14 cellular contexts compared by ENCODE assay signal in the genomic region with DNA sequence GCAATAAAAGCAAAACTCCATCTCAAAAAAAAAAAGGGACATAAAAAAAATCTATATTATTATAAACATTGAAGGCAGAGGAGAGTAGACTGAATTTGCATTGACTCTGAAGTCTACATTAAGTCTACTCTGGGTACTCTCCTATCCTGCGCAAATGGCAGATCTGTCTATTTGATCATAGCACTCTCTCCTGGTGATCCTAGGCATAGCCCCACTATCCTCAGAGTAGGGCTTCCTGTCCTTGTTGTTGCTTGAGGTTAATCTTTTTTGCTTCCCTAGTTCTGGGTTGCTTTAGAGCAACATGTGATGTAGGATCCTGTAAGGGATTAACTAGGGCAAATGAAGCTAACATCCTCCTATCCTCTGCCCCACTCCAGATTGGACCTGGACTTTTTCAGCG. TPM values are rescaled to one million over a fixed set of nuclear protein-coding genes. Genes with fewer than 3 reads are reported as not detected.
DNase-seq lines count a peak whose midpoint lies in the region; ATAC-seq, FAIRE-seq and TF ChIP-seq lines count a peak whose summit lies in the region.
"Had no signal": no experiment of that assay in that cellular context is flagged by ENCODE, and none has a peak within 500 bp of the region (broad histone marks: within the 10 kb centered on the region; RNA-seq: fewer than 3 reads in every experiment).

No MANE protein-coding gene starts in this region.

- H3K4me1 Mint-ChIP-seq in neural progenitor cell = no peaks in the 10 kb centered on the region

- H3K4me2 ChIP-seq in neural progenitor cell = no peak overlapping the region

- H3K4me3 Mint-ChIP-seq in neural progenitor cell = no peak overlapping the region
- H3K4me3 Mint-ChIP-seq: activated naive CD8-positive, alpha-beta T cell; stimulated activated memory B cell treated with anti-CD40 and anti-IgM and Interleukin-4, amounts not matched to agents 10 μg/mL and 1 μg/mL and 100 μg/mL, for 72 hours had no signal

- H2AFZ ChIP-seq in neural progenitor cell (replicated peaks) = no peak overlapping the region

- peak; percentile 32 for TF ChIP-seq CTCF in neural progenitor cell (IDR thresholded peaks at IDR 0.05)

- H3K27me3 ChIP-seq in neural progenitor cell = no peaks in the 10 kb centered on the region

- H3K27ac ChIP-seq in neural progenitor cell = no peak overlapping the region
- H3K27ac ChIP-seq: skin epidermis had no signal

- no peaks in the 10 kb centered on the region for H3K9me3 ChIP-seq in neural progenitor cell (ENCODE audit: low read depth)

- DNase-seq in DMS53 (lab: John Stamatoyannopoulos, UW) (peak; percentile 22), DMS53 treated with DMSO at 0.1 percent for 48 hours (lab: John Stamatoyannopoulos, UW; ENCODE audit: unreplicated experiment) (no peak), MV-4-11 (lab: John Stamatoyannopoulos, UW) (peak; percentile 30), dermis blood vessel endothelial cell (peak; percentile 24), neural progenitor cell (ENCODE audit: low spot score) (peak; percentile 16), GM12892 (ENCODE audit: insufficient read length) (no peak)
- DNase-seq: activated CD4-positive, alpha-beta T cell treated with anti-CD3 and anti-CD28 coated beads for 48 hours; NCI-H1436 had no signal

- peaks cover 8% of the 10 kb centered on the region for H3K36me3 ChIP-seq in neural progenitor cell

- no peak overlapping the region for H3K9ac ChIP-seq in neural progenitor cell

- ATAC-seq in GM21529 (IDR thresholded peaks at IDR 0.05; ENCODE audit: unreplicated experiment) (no peak), GM21515 (IDR thresholded peaks at IDR 0.05; ENCODE audit: unreplicated experiment) (no peak)
- ATAC-seq: stimulated activated memory B cell treated with anti-CD40 and anti-IgM and Interleukin-4, amounts not matched to agents 10 μg/mL and 1 μg/mL and 100 μg/mL, for 72 hours had no signal

- TF ChIP-seq POLR2A in GM12892 (IDR thresholded peaks at IDR 0.05; ENCODE audit: low read depth, low read length) = no peak

- no peak overlapping the region for H3K27ac Mint-ChIP-seq in neural progenitor cell
- H3K27ac Mint-ChIP-seq: activated naive CD8-positive, alpha-beta T cell; stimulated activated memory B cell treated with anti-CD40 and anti-IgM and Interleukin-4, amounts not matched to agents 10 μg/mL and 1 μg/mL and 100 μg/mL, for 72 hours had no signal

- H3K79me2 ChIP-seq in neural progenitor cell (ENCODE audit: low read depth) = peaks cover 37% of the 10 kb centered on the region

- peaks cover 5% of the 10 kb centered on the region for H4K20me1 ChIP-seq in neural progenitor cell (ENCODE audit: low read depth)

- no peaks in the 10 kb centered on the region for H3K9me3 Mint-ChIP-seq in neural progenitor cell
- H3K9me3 Mint-ChIP-seq: stimulated activated memory B cell treated with anti-CD40 and anti-IgM and Interleukin-4, amounts not matched to agents 10 μg/mL and 1 μg/mL and 100 μg/mL, for 72 hours had no signal

- FAIRE-seq in GM12892 (lab: Jason Lieb, UNC) = no peak
- FAIRE-seq: A204.1 had no signal

- no peaks in the 10 kb centered on the region for H3K27me3 Mint-ChIP-seq in neural progenitor cell (ENCODE audit: insufficient read depth, low read depth)
- H3K27me3 Mint-ChIP-seq: activated naive CD8-positive, alpha-beta T cell; stimulated activated memory B cell treated with anti-CD40 and anti-IgM and Interleukin-4, amounts not matched to agents 10 μg/mL and 1 μg/mL and 100 μg/mL, for 72 hours had no signal

- H3K36me3 Mint-ChIP-seq in neural progenitor cell = peaks cover 18% of the 10 kb centered on the region

- no peaks in the 10 kb centered on the region for H3F3A ChIP-seq in neural progenitor cell (ENCODE audit: low read depth)

- no peaks in the 10 kb centered on the region for H3K4me1 ChIP-seq in neural progenitor cell

- H3K4me3 ChIP-seq in neural progenitor cell = no peak overlapping the region
- H3K4me3 ChIP-seq: skin epidermis had no signal

RNA-seq across cellular contexts. Expression of a gene that starts 13.4 kb away (rescaled TPM):
- total RNA-seq in dermis blood vessel endothelial cell (65.3 and 71.3 TPM in 2 replicates), neural progenitor cell (ENCODE audit: low replicate concordance) (33.8 and 50.4 TPM in 2 replicates)
- polyA plus RNA-seq in GM12892 (2012; ENCODE audit: missing spikeins) = 26.1 TPM

Comparison
In these comparisons a context has a peak if more than half of its experiments do, and no peak if none do; other contexts are left out.
1. DNase-seq: peak in DMS53 (single experiment), MV-4-11 (single experiment), dermis blood vessel endothelial cell (single experiment) and neural progenitor cell (single experiment); none in DMS53 treated with DMSO at 0.1 percent for 48 hours (single experiment) and GM12892 (single experiment).